In genomic region chr4:172601195-172601594, GRCh38 we compare ENCODE assay signal across 24 cellular contexts.
DNase-seq lines count a peak whose midpoint lies in the region; ATAC-seq and TF ChIP-seq lines count a peak whose summit lies in the region.
"Had no signal": no experiment of that assay in that cellular context is flagged by ENCODE, and none has a peak within 500 bp of the region (broad histone marks: within the 10 kb centered on the region; RNA-seq: fewer than 3 reads in every experiment).

No MANE protein-coding gene starts in this region.

- H3K27ac ChIP-seq in GM23338 (ENCODE audit: low read depth) (no peak overlapping the region), SK-N-MC (peak overlapping the region; percentile 44; the same call in 1 of the 2 replicates)
- H3K27ac ChIP-seq: RWPE1, VCaP had no signal

- H3K4me2 ChIP-seq in GM23338 = no peak overlapping the region

- intact Hi-C loops in CD14-positive monocyte (cut with micrococcal nuclease) = no loop called here

- H3K4me3 ChIP-seq in GM23338 (no peak overlapping the region), SK-N-MC (no peak overlapping the region)
- H3K4me3 ChIP-seq: lung had no signal

- no peaks in the 10 kb centered on the region for H3K36me3 ChIP-seq in GM23338 (ENCODE audit: insufficient read depth)
- H3K36me3 ChIP-seq in SK-N-MC (ENCODE audit: insufficient read depth, low read length) = no peaks in the 10 kb centered on the region

- no peaks in the 10 kb centered on the region for H3K36me3 Mint-ChIP-seq in GM23338 (ENCODE audit: low read depth)
- H3K36me3 Mint-ChIP-seq in CD14-positive monocyte = no peaks in the 10 kb centered on the region
- H3K36me3 Mint-ChIP-seq: activated naive CD4-positive, alpha-beta T cell treated with anti-CD3 and anti-CD28 coated beads, Interleukin-2, amount 50 U/mL, for 24 hours; CD4-positive, CD25-positive, alpha-beta regulatory T cell had no signal

- no peaks in the 10 kb centered on the region; the same call in 1 of the 2 replicates for H3K4me1 ChIP-seq in GM23338 (ENCODE audit: insufficient read depth)

- no peaks in the 10 kb centered on the region for H3K27me3 ChIP-seq in GM23338 (ENCODE audit: insufficient read depth)

- H3K27ac Mint-ChIP-seq in GM23338 (peak overlapping the region; percentile 61; the same call in 1 of the 2 replicates), CD14-positive monocyte (no peak overlapping the region)
- H3K27ac Mint-ChIP-seq: activated naive CD4-positive, alpha-beta T cell treated with anti-CD3 and anti-CD28 coated beads, Interleukin-2, amount 50 U/mL, for 24 hours; activated T-helper 1 cell treated with anti-CD3 and anti-CD28 coated beads, Interleukin-12 subunit alpha, Interleukin-12 subunit beta, Interleukin-2, Interleukin-4 antibody, amounts not matched to agents 30 ng/mL and 10 ng/mL and 1 ng/mL, durations not matched to agents 14 hours and 24 hours and 36 hours; CD4-positive, CD25-positive, alpha-beta regulatory T cell had no signal

- no peaks in the 10 kb centered on the region for H3K9me2 ChIP-seq in GM23338 (ENCODE audit: insufficient read depth)

- H3K9ac ChIP-seq in SK-N-MC (ENCODE audit: insufficient read length) = no peak overlapping the region

- H3K79me2 ChIP-seq in GM23338 (replicated peaks; ENCODE audit: insufficient read depth) = no peaks in the 10 kb centered on the region

- H3K4me1 Mint-ChIP-seq in GM23338 (peaks cover 4% of the 10 kb centered on the region; the same call in 1 of the 3 replicates), CD14-positive monocyte (no peaks in the 10 kb centered on the region)
- H3K4me1 Mint-ChIP-seq: activated naive CD4-positive, alpha-beta T cell treated with anti-CD3 and anti-CD28 coated beads, Interleukin-2, amount 50 U/mL, for 24 hours; CD4-positive, CD25-positive, alpha-beta regulatory T cell had no signal

- ATAC-seq in GM23338 = peak; percentile 40; the same call in 1 of the 3 replicates
- ATAC-seq in GM18907 (IDR thresholded peaks at IDR 0.05; ENCODE audit: unreplicated experiment) = no peak
- no peak for ATAC-seq in HG03457 (IDR thresholded peaks at IDR 0.05; ENCODE audit: unreplicated experiment)
- no peak for ATAC-seq in GM18909 (IDR thresholded peaks at IDR 0.05; ENCODE audit: poor library complexity, unreplicated experiment)
- ATAC-seq: SK-N-SH treated with all-trans-retinoic acid at 6 μM for 48 hours; stimulated activated naive CD8-positive, alpha-beta T cell treated with anti-CD3 and anti-CD28 coated beads, Interleukin-15, Interleukin-2, amounts not matched to agents 100 U/mL and 50 U/mL, for 24 hours had no signal

- TF ChIP-seq CTCF in GM23338 (conservative IDR thresholded peaks at IDR 0.05; ENCODE audit: low read depth in 2 of 2) (no peak), CD14-positive monocyte (IDR thresholded peaks at IDR 0.05) (no peak)

- H3K9me3 Mint-ChIP-seq in GM23338 (no peaks in the 10 kb centered on the region), CD14-positive monocyte (peaks cover 0 to 1% (median 0%) of the 10 kb centered on the region in 7 donors)
- H3K9me3 Mint-ChIP-seq: activated naive CD4-positive, alpha-beta T cell treated with anti-CD3 and anti-CD28 coated beads, Interleukin-2, amount 50 U/mL, for 24 hours; activated T-helper 1 cell treated with anti-CD3 and anti-CD28 coated beads, Interleukin-12 subunit alpha, Interleukin-12 subunit beta, Interleukin-2, Interleukin-4 antibody, amounts not matched to agents 30 ng/mL and 10 ng/mL and 1 ng/mL, durations not matched to agents 14 hours and 24 hours and 36 hours had no signal

- H3K27me3 Mint-ChIP-seq in GM23338 (ENCODE audit: insufficient read depth, low read depth, poor library complexity) = no peaks in the 10 kb centered on the region
- peaks cover 0 to 3% (median 2%) of the 10 kb centered on the region in 3 donors for H3K27me3 Mint-ChIP-seq in CD14-positive monocyte (ENCODE audit: low read depth in 3 of 3)
- H3K27me3 Mint-ChIP-seq: activated naive CD4-positive, alpha-beta T cell treated with anti-CD3 and anti-CD28 coated beads, Interleukin-2, amount 50 U/mL, for 24 hours; CD4-positive, CD25-positive, alpha-beta regulatory T cell had no signal

- H3K9me3 ChIP-seq in SK-N-MC (ENCODE audit: low read depth, low read length) = no peaks in the 10 kb centered on the region

- H3K4me3 Mint-ChIP-seq in GM23338 (no peak overlapping the region), CD14-positive monocyte (no peak overlapping the region)
- H3K4me3 Mint-ChIP-seq: activated naive CD4-positive, alpha-beta T cell treated with anti-CD3 and anti-CD28 coated beads, Interleukin-2, amount 50 U/mL, for 24 hours; activated T-helper 1 cell treated with anti-CD3 and anti-CD28 coated beads, Interleukin-12 subunit alpha, Interleukin-12 subunit beta, Interleukin-2, Interleukin-4 antibody, amounts not matched to agents 30 ng/mL and 10 ng/mL and 1 ng/mL, durations not matched to agents 14 hours and 24 hours and 36 hours; CD4-positive, CD25-positive, alpha-beta regulatory T cell had no signal

- no peaks in the 10 kb centered on the region for H4K20me1 ChIP-seq in GM23338 (replicated peaks; ENCODE audit: insufficient read depth)

- H3F3A ChIP-seq in GM23338 (replicated peaks; ENCODE audit: low read depth) = no peaks in the 10 kb centered on the region

- peak; percentile 19 for DNase-seq in GM23338 (ENCODE audit: low spot score)
- DNase-seq in NCI-H2081 (lab: John Stamatoyannopoulos, UW) = peak; percentile 31 to 77
- no peak for DNase-seq in SK-N-MC (ENCODE audit: low read depth, low spot score)
- peak; percentile 40 for DNase-seq in iris pigment epithelial cell (ENCODE audit: low read depth)
- no peak for DNase-seq in CD14-positive monocyte (ENCODE audit: low spot score)
- DNase-seq: activated CD4-positive, alpha-beta T cell treated with anti-CD3 and anti-CD28 coated beads, Interleukin-2, amount 50 U/mL, for 1 hour; anterior cingulate cortex; CD4-positive, CD25-positive, alpha-beta regulatory T cell; central memory CD4-positive, alpha-beta T cell; DMS 273 treated with DMSO at 0.1 percent for 48 hours; HCEC 1CT; KG1; nucleus accumbens; stimulated activated CD4-positive, alpha-beta T cell treated with anti-CD3 and anti-CD28 coated beads, Interleukin-4, amount 100 ng/mL, for 1 hour; stimulated activated naive CD8-positive, alpha-beta T cell treated with anti-CD3 and anti-CD28 coated beads, Interleukin-15, Interleukin-2, amounts not matched to agents 100 U/mL and 50 U/mL, for 24 hours had no signal

- H2AFZ ChIP-seq in GM23338 = no peak overlapping the region

TF ChIP-seq in GM23338, 12 proteins besides CTCF, POLR2A, EP300 and RAD21:
- TF ChIP-seq STAT1 (IDR thresholded peaks at IDR 0.05; ENCODE audit: unreplicated experiment) (no peak), ZNF331 (CRISPR knock-in tag; IDR thresholded peaks at IDR 0.05; ENCODE audit: low read depth) (no peak)

Comparison
In these comparisons a context has a peak if more than half of its experiments do, and no peak if none do; other contexts are left out.
1. DNase-seq: peak in GM23338 (single experiment), NCI-H2081 (2 of 2) and iris pigment epithelial cell (single experiment); none in SK-N-MC (single experiment) and CD14-positive monocyte (single experiment).